In the genomic region with DNA sequence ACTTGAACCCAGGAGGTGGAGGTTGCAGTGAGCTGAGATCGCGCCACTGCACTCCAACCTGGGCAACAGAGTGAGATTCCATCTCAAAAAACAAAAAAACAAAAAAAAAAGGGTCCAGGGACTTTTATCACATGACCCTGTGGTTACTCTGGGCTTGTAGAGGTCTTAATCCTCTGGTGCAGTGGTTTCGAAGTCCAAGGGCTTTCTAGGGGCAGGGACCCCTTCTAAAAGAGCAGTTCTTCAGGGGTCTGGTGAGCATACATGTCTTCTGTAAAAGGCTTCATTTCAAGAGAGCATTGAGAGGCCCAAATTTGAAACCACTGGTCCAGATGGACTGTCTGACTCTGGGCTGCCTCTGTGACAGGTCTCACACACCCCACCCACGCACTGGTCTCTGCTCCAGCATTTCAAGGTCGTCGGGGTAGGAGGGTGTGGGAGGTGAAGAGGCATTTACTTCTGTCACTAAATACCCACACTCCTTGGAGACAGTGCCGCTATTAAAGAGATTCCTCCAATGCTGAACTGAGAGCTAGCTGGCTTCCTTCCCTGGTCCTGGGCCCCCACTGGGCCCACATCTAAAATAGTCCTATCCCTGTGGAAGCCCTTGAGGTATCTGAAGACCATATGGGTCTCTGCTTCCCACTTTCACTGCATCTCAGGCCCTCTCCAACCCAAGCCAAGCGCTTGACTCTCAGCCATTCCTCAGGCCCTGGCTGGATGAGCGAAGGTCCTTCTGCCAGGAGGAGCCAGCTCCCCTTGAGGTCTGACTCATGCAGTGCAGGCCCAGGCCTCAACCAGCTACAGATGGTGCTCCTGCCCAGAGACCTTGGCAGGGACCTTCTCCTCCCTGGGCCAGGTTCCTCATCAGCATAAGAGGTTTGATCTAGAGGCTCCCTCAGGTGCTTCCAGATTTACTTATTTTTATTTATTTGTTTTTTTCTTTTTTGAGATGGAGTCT, we compare ENCODE assay signal across 11 cellular contexts. TPM values are rescaled to one million over a fixed set of nuclear protein-coding genes. Genes with fewer than 3 reads are reported as not detected.
DNase-seq lines count a peak whose midpoint lies in the region; ATAC-seq, FAIRE-seq and TF ChIP-seq lines count a peak whose summit lies in the region.
"Had no signal": no experiment of that assay in that cellular context is flagged by ENCODE, and none has a peak within 500 bp of the region (broad histone marks: within the 10 kb centered on the region; RNA-seq: fewer than 3 reads in every experiment).

No MANE protein-coding gene starts in this region.

- no peaks in the 10 kb centered on the region for H3K4me1 ChIP-seq in uterus

- intact Hi-C loops in uterus (cut with DNase I; ENCODE audit: low total_unique reads) (no loop called here), head of caudate nucleus (cut with DNase I) (no loop called here)

- H3K27ac Mint-ChIP-seq in activated naive CD8-positive, alpha-beta T cell treated with anti-CD3 and anti-CD28 coated beads for 36 hours, result no peak overlapping the region
- no peak overlapping the region for H3K27ac Mint-ChIP-seq in memory B cell

- FAIRE-seq in RCC 7860 (lab: Jason Lieb, UNC), result no peak

- peaks cover 40% of the 10 kb centered on the region for H3K4me1 Mint-ChIP-seq in activated naive CD8-positive, alpha-beta T cell treated with anti-CD3 and anti-CD28 coated beads for 36 hours
- peaks cover 9% of the 10 kb centered on the region for H3K4me1 Mint-ChIP-seq in memory B cell

- no peaks in the 10 kb centered on the region for H3K27me3 Mint-ChIP-seq in activated naive CD8-positive, alpha-beta T cell treated with anti-CD3 and anti-CD28 coated beads for 36 hours
- peaks cover 1% of the 10 kb centered on the region for H3K27me3 Mint-ChIP-seq in memory B cell
- H3K27me3 Mint-ChIP-seq: activated naive CD8-positive, alpha-beta T cell had no signal

- no peak for TF ChIP-seq POLR2A in uterus (IDR thresholded peaks at IDR 0.05)

- no peak overlapping the region for H3K27ac ChIP-seq in uterus
- H3K27ac ChIP-seq: HL-60 had no signal

- ATAC-seq in memory B cell (ENCODE audit: low read depth), result no peak

- H3K9me3 ChIP-seq in uterus, result no peaks in the 10 kb centered on the region

- H3K27me3 ChIP-seq in uterus, result no peaks in the 10 kb centered on the region

- no peak overlapping the region for H3K4me3 ChIP-seq in uterus

- TF ChIP-seq CTCF in uterus (IDR thresholded peaks at IDR 0.05), result no peak

- DNase-seq in COR-L47 (lab: John Stamatoyannopoulos, UW) (peak; percentile 11), HCEC 1CT (peak; percentile 34), memory B cell (ENCODE audit: low spot score in 2 of 2) (no peak), uterus (no peak), head of caudate nucleus (no peak), RCC 7860 (ENCODE audit: low spot score) (no peak), dedifferentiated amniotic fluid mesenchymal stem cell (ENCODE audit: extremely low spot score) (no peak)
- no peak for DNase-seq in activated naive CD8-positive, alpha-beta T cell treated with anti-CD3 and anti-CD28 coated beads for 36 hours
- DNase-seq: stimulated activated CD4-positive, alpha-beta T cell treated with anti-CD3 and anti-CD28 coated beads, Interleukin-4, amount 100 ng/mL, for 4 hours had no signal

- H3K9me3 Mint-ChIP-seq in activated naive CD8-positive, alpha-beta T cell treated with anti-CD3 and anti-CD28 coated beads for 36 hours, result no peaks in the 10 kb centered on the region
- H3K9me3 Mint-ChIP-seq in memory B cell, result no peaks in the 10 kb centered on the region

- H3K4me3 Mint-ChIP-seq in activated naive CD8-positive, alpha-beta T cell treated with anti-CD3 and anti-CD28 coated beads for 36 hours, result peak overlapping the region; percentile 19
- H3K4me3 Mint-ChIP-seq in memory B cell, result peak overlapping the region; percentile 39

- H3K36me3 ChIP-seq in uterus, result no peaks in the 10 kb centered on the region

- peaks cover 15% of the 10 kb centered on the region for H3K36me3 Mint-ChIP-seq in activated naive CD8-positive, alpha-beta T cell treated with anti-CD3 and anti-CD28 coated beads for 36 hours
- peaks cover 2% of the 10 kb centered on the region for H3K36me3 Mint-ChIP-seq in memory B cell

RNA-seq across cellular contexts. Expression of gene PAX8, which starts 44.8 kb away (rescaled TPM):
- total RNA-seq in activated naive CD8-positive, alpha-beta T cell treated with anti-CD3 and anti-CD28 coated beads for 36 hours, result 1 to 10 TPM; 2.0 to 2.3 TPM
- 10 to 100 TPM in 1 of 4 donors, 1 to 10 TPM in 3; 2.8 to 23.9 (median 6.0) TPM for total RNA-seq in uterus

Comparison
In these comparisons a context has a peak if more than half of its experiments do, and no peak if none do; other contexts are left out.
1. DNase-seq: peak in COR-L47 (single experiment) and HCEC 1CT (single experiment); none in activated naive CD8-positive, alpha-beta T cell treated with anti-CD3 and anti-CD28 coated beads for 36 hours (single experiment), memory B cell (0 of 2), uterus (0 of 2), head of caudate nucleus (0 of 42), RCC 7860 (single experiment) and dedifferentiated amniotic fluid mesenchymal stem cell (single experiment).